8 cellular contexts compared by ENCODE assay signal in the genomic region with DNA sequence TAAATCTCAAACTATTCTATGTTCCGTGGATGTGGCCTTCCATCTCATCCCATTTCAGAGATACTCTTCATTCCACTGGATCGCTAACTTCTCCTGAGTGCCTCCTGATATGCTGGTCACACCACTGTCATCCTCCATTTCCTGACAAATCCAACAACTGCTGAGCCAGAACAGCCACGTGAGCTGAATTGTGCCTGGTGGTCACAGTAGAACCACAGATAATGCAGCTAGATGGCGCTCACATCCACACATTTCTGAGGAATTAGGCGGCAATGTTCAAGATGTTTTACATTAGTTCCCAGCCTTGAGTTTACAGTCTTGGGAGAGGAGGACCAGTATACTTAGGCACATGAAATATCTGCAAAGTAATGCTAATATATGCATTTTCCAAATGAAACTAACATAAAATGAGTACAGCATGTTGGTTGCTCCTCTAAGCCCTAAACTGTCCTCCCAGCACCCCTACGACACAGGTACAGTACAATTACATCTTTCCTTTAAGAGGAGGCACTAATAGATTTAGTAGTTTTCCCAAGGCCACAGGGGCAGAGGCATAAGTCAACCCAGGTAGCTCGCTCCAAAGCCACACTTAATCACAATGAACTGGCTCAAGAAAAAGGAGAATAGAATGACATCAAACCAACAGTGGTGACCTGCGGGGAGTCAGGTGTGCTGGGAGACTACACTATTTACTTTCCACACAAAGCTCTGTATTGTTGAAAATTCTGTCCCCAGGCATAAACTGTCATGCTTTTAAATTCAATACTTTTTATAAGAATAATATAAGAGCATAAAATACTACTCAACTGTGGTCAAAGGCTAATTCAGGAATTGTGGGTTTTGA.
A peak's percentile ranks its signal among the peaks of the same experiment; 100 is the strongest.
DNase-seq lines count a peak whose midpoint lies in the region; ATAC-seq and TF ChIP-seq lines count a peak whose summit lies in the region.

No MANE protein-coding gene starts in this region.

- H3K4me3 ChIP-seq in right lobe of liver: no peak overlapping the region

- H3K9me3 ChIP-seq in right lobe of liver: no peaks in the 10 kb centered on the region

- H3K4me1 ChIP-seq in right lobe of liver: peaks cover 0 to 15% (median 0%) of the 10 kb centered on the region in 4 donors

- WGBS in right lobe of liver (ENCODE audit: insufficient coverage, low coverage, low lambda C conversion rate, missing lambda C conversion rate): 37% methylated on average over 8 of the region's 8 CpGs

- no peak overlapping the region for H3K27ac ChIP-seq in right lobe of liver

- TF ChIP-seq CTCF in GM10248 (IDR thresholded peaks at IDR 0.05; ENCODE audit: control extremely low read depth, extremely low read depth, low read depth, missing control alignments): peak; percentile 65
- TF ChIP-seq CTCF in right lobe of liver (IDR thresholded peaks at IDR 0.05): peak; percentile 69 to 91 (median 80)

- H3K27me3 ChIP-seq in right lobe of liver: no peaks in the 10 kb centered on the region

- intact Hi-C loops in right lobe of liver (cut with DNase I): loop anchor here in 1 of 2 donors (5.0 kb wide), 1 partner anchor 292 kb away; no protein-coding TSS in a partner anchor

- TF ChIP-seq POLR2A in right lobe of liver (IDR thresholded peaks at IDR 0.05): no peak

- DNase-seq in GM10248 (ENCODE audit: extremely low spot score) (peak; percentile 55), NCI-H446 treated with DMSO at 0.1 percent for 48 hours (lab: John Stamatoyannopoulos, UW) (peak; percentile 61), dedifferentiated amniotic fluid mesenchymal stem cell (ENCODE audit: extremely low spot score) (peak; percentile 88), right lobe of liver (peak; percentile 56 to 80 (median 69))
- peak; percentile 19 for DNase-seq in activated CD4-positive, alpha-beta T cell treated with anti-CD3 and anti-CD28 coated beads for 1 hour
- peak; percentile 23 to 27 (median 26) for DNase-seq in stimulated activated CD4-positive, alpha-beta T cell treated with anti-CD3 and anti-CD28 coated beads, TNF-alpha, amount 100 ng/mL, for 48 hours (ENCODE audit: low read depth in 3 of 3)

- CTCF ChIA-PET in GM10248 (lab: Yijun Ruan, JAX): interaction anchor here (0.8 to 6.6 kb wide), 23 partner anchors 9 to 383 kb away, joined by 3 to 82 read pairs (median 4); no protein-coding TSS in a partner anchor

- POLR2A ChIA-PET in GM10248 (lab: Yijun Ruan, JAX): no interaction called here

- H3K36me3 ChIP-seq in right lobe of liver: no peaks in the 10 kb centered on the region

- ATAC-seq in HG02938 (IDR thresholded peaks at IDR 0.05; ENCODE audit: unreplicated experiment) (peak; percentile 67), right lobe of liver (peak; percentile 93 to 97 (median 94)), GM18520 (IDR thresholded peaks at IDR 0.05; ENCODE audit: unreplicated experiment) (no peak)

Comparison
In these comparisons a context has a peak if more than half of its experiments do, and no peak if none do; other contexts are left out.
1. DNase-seq: peak in every context shown above with its lines; median percentile 88 in dedifferentiated amniotic fluid mesenchymal stem cell; 69 in right lobe of liver; 61 in NCI-H446 treated with DMSO at 0.1 percent for 48 hours; 55 in GM10248; 26 in stimulated activated CD4-positive, alpha-beta T cell treated with anti-CD3 and anti-CD28 coated beads, TNF-alpha, amount 100 ng/mL, for 48 hours; 19 in activated CD4-positive, alpha-beta T cell treated with anti-CD3 and anti-CD28 coated beads for 1 hour.